1 cellular context compared by ENCODE assay signal in genomic region chr12:124906606-124907261, GRCh38.
TF ChIP-seq lines count a peak whose summit lies in the region.

No MANE protein-coding gene starts in this region.

TF ChIP-seq in K562, 482 proteins besides CTCF, POLR2A, EP300 and RAD21 (continued from another document and continues in another):
- TF ChIP-seq RFX1 (IDR thresholded peaks at IDR 0.05): no peak
- TF ChIP-seq E2F8 (IDR thresholded peaks at IDR 0.05; ENCODE audit: low read depth, partially characterized antibody): no peak
- TF ChIP-seq L3MBTL2 (IDR thresholded peaks at IDR 0.05): peak; percentile 39; the same call in 1 of the 2 replicates
- no peak for TF ChIP-seq PATZ1 (CRISPR knock-in tag; IDR thresholded peaks at IDR 0.05; ENCODE audit: borderline replicate concordance)
- TF ChIP-seq PHF21A (IDR thresholded peaks at IDR 0.05; ENCODE audit: borderline replicate concordance, low read depth): no peak
- no peak for TF ChIP-seq XRCC5 (IDR thresholded peaks at IDR 0.05; ENCODE audit: low read depth, low read length)
- TF ChIP-seq RBFOX2 (IDR thresholded peaks at IDR 0.05; ENCODE audit: low read depth, low read length): no peak
- TF ChIP-seq ZNF668 (CRISPR knock-in tag; IDR thresholded peaks at IDR 0.05): no peak
- TF ChIP-seq TARDBP (IDR thresholded peaks at IDR 0.05): no peak
- peak; percentile 50; the same call in 1 of the 2 replicates for TF ChIP-seq ESRRA (IDR thresholded peaks at IDR 0.05; ENCODE audit: borderline replicate concordance, low read depth)
- no peak for TF ChIP-seq ZNF124 (CRISPR knock-in tag; IDR thresholded peaks at IDR 0.05)
- TF ChIP-seq ZKSCAN1 (IDR thresholded peaks at IDR 0.05; ENCODE audit: low read depth, low read length): no peak
- TF ChIP-seq NCOA1 (IDR thresholded peaks at IDR 0.05; ENCODE audit: low read depth): no peak
- no peak for TF ChIP-seq SNAPC5 (CRISPR knock-in tag; IDR thresholded peaks at IDR 0.05)
- TF ChIP-seq STAG1 (CRISPR knock-in tag; IDR thresholded peaks at IDR 0.05; ENCODE audit: borderline replicate concordance): no peak
- no peak for TF ChIP-seq ZNF3 (CRISPR knock-in tag; IDR thresholded peaks at IDR 0.05)
- TF ChIP-seq ZNF764 (CRISPR knock-in tag; IDR thresholded peaks at IDR 0.05; ENCODE audit: low read depth): no peak
- no peak for TF ChIP-seq PCBP2 (IDR thresholded peaks at IDR 0.05; ENCODE audit: low read depth, low read length, poor library complexity, severe bottlenecking)
- TF ChIP-seq NONO (IDR thresholded peaks at IDR 0.05; ENCODE audit: low read depth in 2 of 2, low read length in 1 of 2): peak in 1 of 2 experiments; percentile 22; a peak in 1 of 4 replicates
- TF ChIP-seq ZHX1 (conservative IDR thresholded peaks at IDR 0.05; ENCODE audit: low read length): no peak
- TF ChIP-seq KAT2B (IDR thresholded peaks at IDR 0.05; ENCODE audit: low read depth, low read length): no peak
- no peak for TF ChIP-seq ZNF280B (CRISPR knock-in tag; IDR thresholded peaks at IDR 0.05)
- peak; percentile 59 for TF ChIP-seq ARID1B (IDR thresholded peaks at IDR 0.05)
- TF ChIP-seq IRF2 (CRISPR knock-in tag; IDR thresholded peaks at IDR 0.05): no peak
- no peak for TF ChIP-seq STAT6 (CRISPR knock-in tag; IDR thresholded peaks at IDR 0.05)
- TF ChIP-seq SMARCE1 (IDR thresholded peaks at IDR 0.05): no peak
- peak; percentile 72 for TF ChIP-seq DPF2 (IDR thresholded peaks at IDR 0.05)
- TF ChIP-seq ZNF12 (CRISPR knock-in tag; IDR thresholded peaks at IDR 0.05): no peak
- TF ChIP-seq KDM1A (IDR thresholded peaks at IDR 0.05): no peak
- peak; percentile 57; the same call in 1 of the 2 replicates for TF ChIP-seq TEAD4 (IDR thresholded peaks at IDR 0.05; ENCODE audit: low read length)
- no peak for TF ChIP-seq TEAD4 (CRISPR knock-in tag; IDR thresholded peaks at IDR 0.05; ENCODE audit: borderline replicate concordance)
- no peak for TF ChIP-seq USF2 (CRISPR knock-in tag; IDR thresholded peaks at IDR 0.05)
- no peak for TF ChIP-seq MTA3 (IDR thresholded peaks at IDR 0.05; ENCODE audit: borderline replicate concordance)
- TF ChIP-seq FOXO4 (CRISPR knock-in tag; IDR thresholded peaks at IDR 0.05): no peak
- TF ChIP-seq CREBBP (IDR thresholded peaks at IDR 0.05; ENCODE audit: low read depth, low read length): no peak
- no peak for TF ChIP-seq ZZZ3 (IDR thresholded peaks at IDR 0.05)
- no peak for TF ChIP-seq JUNB (CRISPR knock-in tag; conservative IDR thresholded peaks at IDR 0.05)
- TF ChIP-seq ZNF140 (CRISPR knock-in tag; IDR thresholded peaks at IDR 0.05): no peak
- TF ChIP-seq ZFP36 (IDR thresholded peaks at IDR 0.05; ENCODE audit: low read depth, low read length, partially characterized antibody): no peak
- no peak for TF ChIP-seq PURB (CRISPR knock-in tag; IDR thresholded peaks at IDR 0.05; ENCODE audit: low read depth)
- TF ChIP-seq NCOA2 (IDR thresholded peaks at IDR 0.05; ENCODE audit: partially characterized antibody in 2 of 2): no peak
- 0 out of 2 replicates have a peak, but pooled peaks have one; percentile 26 for TF ChIP-seq CREB1 (IDR thresholded peaks at IDR 0.05)
- TF ChIP-seq CREB1 (CRISPR knock-in tag; IDR thresholded peaks at IDR 0.05): no peak
- no peak for TF ChIP-seq FIP1L1 (IDR thresholded peaks at IDR 0.05; ENCODE audit: low read depth, low read length, poor library complexity, severe bottlenecking)
- no peak for TF ChIP-seq ZNF717 (CRISPR knock-in tag; IDR thresholded peaks at IDR 0.05)
- TF ChIP-seq COPS2 (conservative IDR thresholded peaks at IDR 0.05): no peak
- no peak for TF ChIP-seq EWSR1 (IDR thresholded peaks at IDR 0.05; ENCODE audit: borderline replicate concordance, low read depth, partially characterized antibody)
- no peak for TF ChIP-seq TFAM (CRISPR knock-in tag; conservative IDR thresholded peaks at IDR 0.05)
- TF ChIP-seq ZNF592 (IDR thresholded peaks at IDR 0.05): peak; percentile 92
- TF ChIP-seq ID3 (CRISPR knock-in tag; IDR thresholded peaks at IDR 0.05): no peak
- no peak for TF ChIP-seq ID3 (tag; IDR thresholded peaks at IDR 0.05)
- no peak for TF ChIP-seq POLR2B (IDR thresholded peaks at IDR 0.05; ENCODE audit: low read depth, partially characterized antibody)
- TF ChIP-seq ESRRB (CRISPR knock-in tag; IDR thresholded peaks at IDR 0.05; ENCODE audit: borderline replicate concordance): no peak
